ENCODE assay signal across 15 cellular contexts in genomic region chr16:67116388-67117311, GRCh38. TPM values are rescaled to one million over a fixed set of nuclear protein-coding genes. Genes with fewer than 3 reads are reported as not detected.
A peak's percentile ranks its signal among the peaks of the same experiment; 100 is the strongest.
DNase-seq lines count a peak whose midpoint lies in the region; ATAC-seq and TF ChIP-seq lines count a peak whose summit lies in the region.
"Had no signal": no experiment of that assay in that cellular context is flagged by ENCODE, and none has a peak within 500 bp of the region (broad histone marks: within the 10 kb centered on the region; RNA-seq: fewer than 3 reads in every experiment).

No MANE protein-coding gene starts in this region.

- ATAC-seq in psoas muscle: peak in 3 of 4 donors; percentile 35 to 55 (median 39)
- no peak for ATAC-seq in GM18909 (IDR thresholded peaks at IDR 0.05; ENCODE audit: poor library complexity, unreplicated experiment)

- no peak overlapping the region for H4K5ac ChIP-seq in H9 (ENCODE audit: insufficient read length, low read depth, low read length)

- TF ChIP-seq CTCF in H9 (conservative IDR thresholded peaks at IDR 0.05) (no peak), fibroblast of pulmonary artery (IDR thresholded peaks at IDR 0.05; ENCODE audit: low read length, missing control alignments) (no peak), psoas muscle (IDR thresholded peaks at IDR 0.05) (no peak), left ventricle myocardium inferior (IDR thresholded peaks at IDR 0.05; ENCODE audit: borderline replicate concordance) (no peak)

- H3K9ac ChIP-seq in H9 (ENCODE audit: extremely low read depth, insufficient read length, low read length): no peak overlapping the region

- H3K56ac ChIP-seq in H9 (ENCODE audit: insufficient read length, low read depth, low read length): no peak overlapping the region

- H3K27ac Mint-ChIP-seq in H9: peak overlapping the region; percentile 10 to 76 (median 31); a peak in 5 of 7 replicates
- H3K27ac Mint-ChIP-seq in activated CD4-positive, alpha-beta memory T cell treated with anti-CD3 and anti-CD28 coated beads, Interleukin-2, amount 10 ng/mL, durations not matched to agents 7 days and 5 days: no peak overlapping the region

- H3K9me3 ChIP-seq in H9 (ENCODE audit: control insufficient read depth, low read depth, low read length) (no peaks in the 10 kb centered on the region), psoas muscle (no peaks in the 10 kb centered on the region), left ventricle myocardium inferior (replicated peaks) (no peaks in the 10 kb centered on the region)
- H3K9me3 ChIP-seq: adrenal gland, HAP-1 had no signal

- no peaks in the 10 kb centered on the region for H4K20me1 ChIP-seq in H9 (ENCODE audit: control insufficient read depth, insufficient read depth, insufficient read length)

- no peak overlapping the region for H3K4me3 Mint-ChIP-seq in H9
- no peak overlapping the region for H3K4me3 Mint-ChIP-seq in activated CD4-positive, alpha-beta memory T cell treated with anti-CD3 and anti-CD28 coated beads, Interleukin-2, amount 10 ng/mL, durations not matched to agents 7 days and 5 days

- H3T11ph ChIP-seq in H9 (ENCODE audit: low read length): no peak overlapping the region

- DNase-seq in H9 (no peak), NOMO-1 treated with DMSO at 0.1 percent for 48 hours (lab: John Stamatoyannopoulos, UW; ENCODE audit: unreplicated experiment) (peak; percentile 46), fibroblast of pulmonary artery (ENCODE audit: low read depth) (peak; percentile 46), psoas muscle (no peak), left ventricle myocardium inferior (no peak)
- DNase-seq in activated naive CD4-positive, alpha-beta T cell treated with anti-CD3 and anti-CD28 coated beads, Interleukin-2, amount 50 U/mL, for 16 hours: no peak
- DNase-seq in activated CD4-positive, alpha-beta memory T cell treated with anti-CD3 and anti-CD28 coated beads, Interleukin-2, amount 10 ng/mL, durations not matched to agents 7 days and 5 days: no peak
- DNase-seq: activated CD4-positive, CD25-positive, alpha-beta regulatory T cell; NCI-H1694 treated with DMSO at 0.1 percent for 48 hours; right cardiac atrium had no signal

- H4K8ac ChIP-seq in H9 (replicated peaks; ENCODE audit: insufficient read length, low read depth, low read length): no peak overlapping the region

- no peak overlapping the region for H2BK15ac ChIP-seq in H9 (ENCODE audit: low read depth, low read length)

- peaks cover 6 to 7% of the 10 kb centered on the region in 2 experiments for H3K4me1 Mint-ChIP-seq in H9
- H3K4me1 Mint-ChIP-seq in activated CD4-positive, alpha-beta memory T cell treated with anti-CD3 and anti-CD28 coated beads, Interleukin-2, amount 10 ng/mL, durations not matched to agents 7 days and 5 days: peaks cover 18% of the 10 kb centered on the region

- POLR2A ChIA-PET in activated CD4-positive, alpha-beta memory T cell treated with anti-CD3 and anti-CD28 coated beads, Interleukin-2, amount 10 ng/mL, durations not matched to agents 7 days and 5 days (lab: Charles Lee): interaction anchor here (1.0 kb wide), 1 partner anchor 99 kb away, joined by 3 read pairs; no protein-coding TSS in a partner anchor

- H3K23ac ChIP-seq in H9 (ENCODE audit: insufficient read length, low read depth, low read length): no peak overlapping the region

- H3K4me2 ChIP-seq in H9 (ENCODE audit: insufficient read depth, insufficient read length, low read length): no peak overlapping the region

- H3K27me3 ChIP-seq in H9 (ENCODE audit: insufficient read depth, low read length) (no peaks in the 10 kb centered on the region), psoas muscle (ENCODE audit: insufficient read depth in 3 of 3, low read length in 2 of 3) (no peaks in the 10 kb centered on the region), left ventricle myocardium inferior (ENCODE audit: low read depth) (no peaks in the 10 kb centered on the region)
- H3K27me3 ChIP-seq: adrenal gland had no signal

- peaks cover 0 to 13% (median 13%) of the 10 kb centered on the region in 3 experiments; a peak in 6 of 7 replicates for H3K36me3 Mint-ChIP-seq in H9 (ENCODE audit: insufficient read depth in 1 of 3, low read depth in 3 of 3)
- H3K36me3 Mint-ChIP-seq in activated CD4-positive, alpha-beta memory T cell treated with anti-CD3 and anti-CD28 coated beads, Interleukin-2, amount 10 ng/mL, durations not matched to agents 7 days and 5 days (ENCODE audit: low read depth): peaks cover 15% of the 10 kb centered on the region

- no peaks in the 10 kb centered on the region; the same call in 1 of the 2 replicates for H3K27me3 Mint-ChIP-seq in H9 (ENCODE audit: low read depth)
- H3K27me3 Mint-ChIP-seq in activated CD4-positive, alpha-beta memory T cell treated with anti-CD3 and anti-CD28 coated beads, Interleukin-2, amount 10 ng/mL, durations not matched to agents 7 days and 5 days: no peaks in the 10 kb centered on the region

- H3K4me3 ChIP-seq in fibroblast of pulmonary artery (replicated peaks; ENCODE audit: low read depth, low read length) (no peak overlapping the region), psoas muscle (no peak overlapping the region), left ventricle myocardium inferior (no peak overlapping the region)
- H3K4me3 ChIP-seq: adrenal gland, HAP-1, SK-N-MC had no signal

- H2BK12ac ChIP-seq in H9 (ENCODE audit: insufficient read length, low read depth, low read length): no peak overlapping the region

- H3K18ac ChIP-seq in H9 (ENCODE audit: insufficient read length, low read depth, low read length): no peak overlapping the region

- H3K36me3 ChIP-seq in psoas muscle (ENCODE audit: insufficient read depth in 1 of 2, low read depth in 1 of 2) (peaks cover 0 to 34% of the 10 kb centered on the region in 2 donors), left ventricle myocardium inferior (peaks cover 18% of the 10 kb centered on the region)

- H2BK5ac ChIP-seq in H9 (ENCODE audit: insufficient read length, low read length): no peak overlapping the region

- H4K91ac ChIP-seq in H9 (ENCODE audit: insufficient read length, low read depth, low read length): no peak overlapping the region

- peaks cover 5% of the 10 kb centered on the region for H3K79me1 ChIP-seq in H9 (ENCODE audit: insufficient read depth, low read depth, low read length, poor library complexity, severe bottlenecking)

- H2AK5ac ChIP-seq in H9 (ENCODE audit: insufficient read length, low read length): no peak overlapping the region

- H3K9me3 Mint-ChIP-seq in H9: no peaks in the 10 kb centered on the region
- H3K9me3 Mint-ChIP-seq in activated CD4-positive, alpha-beta memory T cell treated with anti-CD3 and anti-CD28 coated beads, Interleukin-2, amount 10 ng/mL, durations not matched to agents 7 days and 5 days: no peaks in the 10 kb centered on the region

- CTCF ChIA-PET in activated CD4-positive, alpha-beta memory T cell treated with anti-CD3 and anti-CD28 coated beads, Interleukin-2, amount 10 ng/mL, durations not matched to agents 7 days and 5 days (lab: Charles Lee): interaction anchor here (0.9 to 2.0 kb wide), 4 partner anchors 13 to 156 kb away, joined by 3 to 7 read pairs (median 5); partner anchors contain the start of gene CES3

- H2BK120ac ChIP-seq in H9 (ENCODE audit: low read depth, low read length, poor library complexity, severe bottlenecking): no peak overlapping the region

- no peaks in the 10 kb centered on the region for H3K23me2 ChIP-seq in H9 (ENCODE audit: insufficient read length, low read depth, low read length, poor library complexity, severe bottlenecking)

- no peak overlapping the region for H3K4ac ChIP-seq in H9 (ENCODE audit: low read depth, low read length)

- WGBS in H9 (ENCODE audit: extremely low coverage, insufficient read length, low lambda C conversion rate): no CpG with 5 or more reads among the region's 13 CpGs
- 59 to 82% (median 70%) methylated on average over 13 of the region's 13 CpGs for WGBS in psoas muscle, 3 donors

- no peak overlapping the region for H2BK20ac ChIP-seq in H9 (ENCODE audit: low read depth, low read length, poor library complexity, severe bottlenecking)

- intact Hi-C loops in psoas muscle (cut with DNase I): loop anchor here in 1 of 2 donors (5.0 kb wide), 1 partner anchor 41 kb away; the partner anchor contains the start of genes FBXL8 and TRADD
- intact Hi-C loops in left ventricle myocardium inferior (cut with micrococcal nuclease): no loop called here

- no peak overlapping the region for H3K14ac ChIP-seq in H9 (ENCODE audit: insufficient read depth, low read length)

- H3K4me1 ChIP-seq in H9 (ENCODE audit: insufficient read depth, low read length) (no peaks in the 10 kb centered on the region; the same call in 1 of the 2 replicates), psoas muscle (peaks cover 21% of the 10 kb centered on the region), left ventricle myocardium inferior (peaks cover 12% of the 10 kb centered on the region)
- H3K4me1 ChIP-seq: HAP-1 had no signal

- H2AFZ ChIP-seq in H9 (ENCODE audit: low read length): no peak overlapping the region

- H3K79me2 ChIP-seq in H9 (ENCODE audit: insufficient read depth, low read length): no peaks in the 10 kb centered on the region; the same call in 1 of the 2 replicates

- H3K27ac ChIP-seq in H9 (ENCODE audit: insufficient read length, low read depth, low read length): no peak overlapping the region
- H3K27ac ChIP-seq in psoas muscle: peak overlapping the region; percentile 67
- H3K27ac ChIP-seq in left ventricle myocardium inferior (replicated peaks): no peak overlapping the region
- H3K27ac ChIP-seq: C4-2B, SK-N-MC had no signal

RNA-seq across cellular contexts. Expression of gene PHAF1, which starts 6.9 kb away (rescaled TPM):
- total RNA-seq in H9 (2021) (18.2 and 18.8 TPM in 2 replicates), psoas muscle (10 to 100 TPM; 12.2 to 19.5 (median 15.5) TPM), left ventricle myocardium inferior (10.4 TPM)
- 10 to 100 TPM; 12.3 to 60.4 (median 12.4) TPM for polyA plus RNA-seq in psoas muscle
- total RNA-seq in activated CD4-positive, alpha-beta memory T cell treated with anti-CD3 and anti-CD28 coated beads, Interleukin-2, amount 10 ng/mL, durations not matched to agents 7 days and 5 days: 10 to 100 TPM; 12.4 to 13.3 TPM

RNA-seq across cellular contexts. Expression of gene B3GNT9, which starts 34.1 kb away (rescaled TPM):
- total RNA-seq in H9 (2021) (11.2 and 11.4 TPM in 2 replicates), psoas muscle (1 to 10 TPM in 3 of 4 donors, under 1 TPM in 1; 0.69 to 4.1 (median 2.3) TPM), left ventricle myocardium inferior (9.8 TPM)
- 1 to 10 TPM in 1 of 3 donors, under 1 TPM in 2; 0.75 to 1.8 (median 0.86) TPM for polyA plus RNA-seq in psoas muscle
- 10 to 100 TPM; 14.6 to 16.2 TPM for total RNA-seq in activated CD4-positive, alpha-beta memory T cell treated with anti-CD3 and anti-CD28 coated beads, Interleukin-2, amount 10 ng/mL, durations not matched to agents 7 days and 5 days

RNA-seq across cellular contexts. Expression of gene TRADD, which starts 43.1 kb away (rescaled TPM):
- total RNA-seq in H9 (2021) (1.4 and 1.7 TPM in 2 replicates), psoas muscle (1 to 10 TPM; 3.9 to 6.7 (median 5.9) TPM), left ventricle myocardium inferior (9.8 TPM)
- 10 to 100 TPM in 2 of 3 donors, 1 to 10 TPM in 1; 7.4 to 14.2 (median 10.7) TPM for polyA plus RNA-seq in psoas muscle
- 10 to 100 TPM; 96.9 to 97.3 TPM for total RNA-seq in activated CD4-positive, alpha-beta memory T cell treated with anti-CD3 and anti-CD28 coated beads, Interleukin-2, amount 10 ng/mL, durations not matched to agents 7 days and 5 days

RNA-seq across cellular contexts. Expression of gene FBXL8, which starts 43.1 kb away (rescaled TPM):
- total RNA-seq in H9 (2021) (0.59 and 0.75 TPM in 2 replicates), psoas muscle (1 to 10 TPM; 4.5 to 8.6 (median 5.9) TPM), left ventricle myocardium inferior (9.4 TPM)
- polyA plus RNA-seq in psoas muscle: 1 to 10 TPM; 5.1 to 8.0 (median 5.9) TPM
- 10 to 100 TPM; 52.3 to 54.4 TPM for total RNA-seq in activated CD4-positive, alpha-beta memory T cell treated with anti-CD3 and anti-CD28 coated beads, Interleukin-2, amount 10 ng/mL, durations not matched to agents 7 days and 5 days

RNA-seq across cellular contexts. Expression of gene HSF4, which starts 47.9 kb away (rescaled TPM):
- 1.2 and 1.5 TPM in 2 replicates for total RNA-seq in H9 (2021)
- total RNA-seq in psoas muscle: 10 to 100 TPM; 44.3 to 97.3 (median 57.6) TPM
- 10 to 100 TPM; 15.1 to 47.8 (median 47.4) TPM for polyA plus RNA-seq in psoas muscle
- 100 to 1,000 TPM; 107 to 110 TPM for total RNA-seq in activated CD4-positive, alpha-beta memory T cell treated with anti-CD3 and anti-CD28 coated beads, Interleukin-2, amount 10 ng/mL, durations not matched to agents 7 days and 5 days
- total RNA-seq in left ventricle myocardium inferior: 70.5 TPM

Comparison
In these comparisons a context has a peak if more than half of its experiments do, and no peak if none do; other contexts are left out.
1. DNase-seq: peak in NOMO-1 treated with DMSO at 0.1 percent for 48 hours (single experiment) and fibroblast of pulmonary artery (single experiment); none in H9 (single experiment), psoas muscle (0 of 2), activated naive CD4-positive, alpha-beta T cell treated with anti-CD3 and anti-CD28 coated beads, Interleukin-2, amount 50 U/mL, for 16 hours (single experiment), activated CD4-positive, alpha-beta memory T cell treated with anti-CD3 and anti-CD28 coated beads, Interleukin-2, amount 10 ng/mL, durations not matched to agents 7 days and 5 days (single experiment) and left ventricle myocardium inferior (single experiment).